Comparison of ENCODE assay signal across 1 cellular context in the genomic region with DNA sequence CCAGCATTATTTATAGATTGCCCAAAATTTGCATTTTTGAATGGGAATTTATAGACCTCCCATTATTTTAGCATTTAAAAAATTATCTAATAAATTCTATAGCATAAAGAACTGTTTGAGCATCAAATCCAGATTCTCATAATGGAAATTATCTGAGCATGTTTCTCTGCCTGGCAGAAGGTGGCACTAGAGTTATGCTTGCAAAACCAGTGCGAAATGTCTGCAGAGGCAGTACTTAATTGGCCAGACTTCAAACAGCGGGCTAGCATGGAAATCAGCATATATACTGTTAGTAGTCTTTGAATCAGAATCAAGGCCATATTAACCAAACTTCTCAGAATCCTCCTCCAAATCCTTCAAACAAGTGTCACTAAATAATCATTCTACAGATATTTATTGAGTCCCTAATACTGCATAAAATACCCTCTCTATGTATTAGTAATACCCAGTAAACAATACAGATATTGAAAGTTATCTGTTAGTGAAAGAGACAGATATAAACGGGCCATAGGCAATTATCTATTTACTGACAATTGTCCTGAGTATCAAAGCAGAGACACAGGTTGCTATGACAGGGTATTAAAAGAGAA.
TF ChIP-seq lines count a peak whose summit lies in the region.

No MANE protein-coding gene starts in this region.

TF ChIP-seq in H1, 55 proteins besides CTCF, POLR2A, EP300 and RAD21 (continued from another document):
- TF ChIP-seq CHD7 (IDR thresholded peaks at IDR 0.05; ENCODE audit: insufficient replicate concordance, low read length) (no peak), CTBP2 (IDR thresholded peaks at IDR 0.05; ENCODE audit: borderline replicate concordance, insufficient read depth, insufficient read length, low read length) (no peak), TEAD4 (IDR thresholded peaks at IDR 0.05; ENCODE audit: low read depth, low read length) (no peak), BACH1 (IDR thresholded peaks at IDR 0.05; ENCODE audit: low read length) (no peak), TAF1 (IDR thresholded peaks at IDR 0.05; ENCODE audit: low read depth, low read length) (no peak), CREB1 (IDR thresholded peaks at IDR 0.05) (no peak), ATF3 (IDR thresholded peaks at IDR 0.05; ENCODE audit: insufficient read depth, low read depth, low read length) (no peak), EZH2 (IDR thresholded peaks at IDR 0.05; ENCODE audit: low read depth, low read length, severe bottlenecking) (no peak), SP4 (IDR thresholded peaks at IDR 0.05; ENCODE audit: low read length) (no peak), KDM4A (IDR thresholded peaks at IDR 0.05; ENCODE audit: low read depth, low read length, severe bottlenecking) (no peak), BCL11A (IDR thresholded peaks at IDR 0.05; ENCODE audit: low read depth in 2 of 2, low read length in 2 of 2) (no peak), CHD2 (IDR thresholded peaks at IDR 0.05; ENCODE audit: low read length) (no peak), PHF8 (conservative IDR thresholded peaks at IDR 0.05; ENCODE audit: low read depth, low read length) (no peak), SIX5 (IDR thresholded peaks at IDR 0.05; ENCODE audit: low read depth, low read length) (no peak), GTF2F1 (IDR thresholded peaks at IDR 0.05; ENCODE audit: borderline replicate concordance, low read depth, low read length) (no peak), USF2 (IDR thresholded peaks at IDR 0.05; ENCODE audit: low read length) (no peak)
- TF ChIP-seq, protein P1, sequence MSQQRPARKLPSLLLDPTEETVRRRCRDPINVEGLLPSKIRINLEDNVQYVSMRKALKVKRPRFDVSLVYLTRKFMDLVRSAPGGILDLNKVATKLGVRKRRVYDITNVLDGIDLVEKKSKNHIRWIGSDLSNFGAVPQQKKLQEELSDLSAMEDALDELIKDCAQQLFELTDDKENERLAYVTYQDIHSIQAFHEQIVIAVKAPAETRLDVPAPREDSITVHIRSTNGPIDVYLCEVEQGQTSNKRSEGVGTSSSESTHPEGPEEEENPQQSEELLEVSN (IDR thresholded peaks at IDR 0.05), result no peak
